Comparison of ENCODE assay signal across 8 cellular contexts in genomic region chr22:36253523-36254490, GRCh38. TPM values are rescaled to one million over a fixed set of nuclear protein-coding genes. Genes with fewer than 3 reads are reported as not detected.
DNase-seq lines count a peak whose midpoint lies in the region; ATAC-seq and TF ChIP-seq lines count a peak whose summit lies in the region.

No MANE protein-coding gene starts in this region.

- no peaks in the 10 kb centered on the region for H3K36me3 Mint-ChIP-seq in natural killer cell

- POLR2A ChIA-PET in HEK293T (lab: Yijun Ruan, JAX): interaction anchor here (0.7 to 1.2 kb wide), 2 partner anchors 15 kb away, joined by 3 to 5 read pairs; partner anchors contain the start of gene APOL2

- peak; percentile 59 for DNase-seq in stimulated activated naive CD4-positive, alpha-beta T cell treated with Interleukin-2 at 50 U/mL for 16 hours (lab: John Stamatoyannopoulos, UW)
- no peak for DNase-seq in stimulated activated naive CD4-positive, alpha-beta T cell (lab: John Stamatoyannopoulos, UW)
- peak in 12 of 61 donors; percentile 12 to 55 (median 31) for DNase-seq in caudate nucleus (lab: John Stamatoyannopoulos, UW)
- no peak for DNase-seq in natural killer cell
- no peak for DNase-seq in NCI-H1930 (lab: John Stamatoyannopoulos, UW)
- DNase-seq in HEK293T (ENCODE audit: extremely low spot score): no peak

- no peaks in the 10 kb centered on the region for H3K27me3 Mint-ChIP-seq in natural killer cell (ENCODE audit: low read depth in 2 of 2)

- peak overlapping the region; percentile 92 for H3K4me3 Mint-ChIP-seq in natural killer cell

- peaks cover 58 to 72% of the 10 kb centered on the region in 2 donors for H3K4me1 Mint-ChIP-seq in natural killer cell

- intact Hi-C loops in natural killer cell (cut with micrococcal nuclease): no loop called here

- no peak for ATAC-seq in natural killer cell
- ATAC-seq in GM21786 (IDR thresholded peaks at IDR 0.05; ENCODE audit: unreplicated experiment): no peak
- no peak for ATAC-seq in GM18907 (IDR thresholded peaks at IDR 0.05; ENCODE audit: unreplicated experiment)

- H3K27ac Mint-ChIP-seq in natural killer cell: peak overlapping the region; percentile 95 to 98

- peak overlapping the region; percentile 85 for H3K27ac ChIP-seq in caudate nucleus (ENCODE audit: low read depth, low read length)

- H3K9me3 Mint-ChIP-seq in natural killer cell: no peaks in the 10 kb centered on the region

- TF ChIP-seq CTCF in natural killer cell (IDR thresholded peaks at IDR 0.05): no peak

- CTCF ChIA-PET in HEK293T (lab: Yijun Ruan, JAX): interaction anchor here (1.9 kb wide), 1 partner anchor 15 kb away, joined by 7 read pairs; the partner anchor contains the start of gene APOL2

TF ChIP-seq in HEK293T, 16 proteins besides CTCF, POLR2A, EP300 and RAD21:
- TF ChIP-seq SP1 (IDR thresholded peaks at IDR 0.05) (no peak), FOXK2 (IDR thresholded peaks at IDR 0.05) (no peak), FOXM1 (IDR thresholded peaks at IDR 0.05; ENCODE audit: borderline replicate concordance) (no peak), ELF4 (IDR thresholded peaks at IDR 0.05) (no peak), BHLHE40 (IDR thresholded peaks at IDR 0.05; ENCODE audit: borderline replicate concordance) (no peak), LEF1 (IDR thresholded peaks at IDR 0.05; ENCODE audit: borderline replicate concordance) (no peak), NFRKB (IDR thresholded peaks at IDR 0.05) (no peak)
TF ChIP-seq in HEK293T: peak in this region for 0.

RNA-seq across cellular contexts. Expression of gene APOL1, which starts 0.9 kb away (rescaled TPM):
- 10 to 100 TPM; 39.5 to 51.2 (median 49.6) TPM for total RNA-seq in natural killer cell

RNA-seq across cellular contexts. Expression of gene APOL2, which starts 14.5 kb away (rescaled TPM):
- total RNA-seq in natural killer cell: 100 to 1,000 TPM in 1 of 3 donors, 10 to 100 TPM in 2; 51.7 to 112 (median 67.2) TPM

RNA-seq across cellular contexts. Expression of gene APOL4, which starts 52.2 kb away (rescaled TPM):
- under 1 TPM in 1 of 3 donors, not detected in 2; 0.70 TPM for total RNA-seq in natural killer cell
